Comparison of ENCODE assay signal across 8 cellular contexts in genomic region chr3:193605876-193606275, GRCh38. TPM values are rescaled to one million over a fixed set of nuclear protein-coding genes. Genes with fewer than 3 reads are reported as not detected.
DNase-seq lines count a peak whose midpoint lies in the region; ATAC-seq, FAIRE-seq and TF ChIP-seq lines count a peak whose summit lies in the region.

No MANE protein-coding gene starts in this region.

- intact Hi-C loops in breast epithelium (cut with DNase I; ENCODE audit: low total_unique reads) = no loop called here

- H3K27me3 ChIP-seq in MM.1S (replicated peaks; ENCODE audit: insufficient read depth, low read length) (no peaks in the 10 kb centered on the region), SU-DHL-6 (ENCODE audit: low read length) (no peaks in the 10 kb centered on the region), breast epithelium (no peaks in the 10 kb centered on the region)

- peak; percentile 61 for FAIRE-seq in islet of Langerhans (lab: Jason Lieb, UNC)

- H3K4me1 ChIP-seq in MM.1S (ENCODE audit: low read length) (no peaks in the 10 kb centered on the region), breast epithelium (no peaks in the 10 kb centered on the region)

- H3K9me3 ChIP-seq in MM.1S (replicated peaks; ENCODE audit: insufficient read depth, low read length) (no peaks in the 10 kb centered on the region), SU-DHL-6 (ENCODE audit: insufficient read depth, low read length) (no peaks in the 10 kb centered on the region), breast epithelium (no peaks in the 10 kb centered on the region)

- H3K4me2 ChIP-seq in MM.1S (ENCODE audit: low read depth, low read length) (no peak overlapping the region), SU-DHL-6 (ENCODE audit: low read depth, low read length, poor library complexity, severe bottlenecking) (no peak overlapping the region)

- H3K36me3 ChIP-seq in MM.1S (replicated peaks; ENCODE audit: insufficient read depth, low read length) (no peaks in the 10 kb centered on the region; the same call in 1 of the 2 replicates), SU-DHL-6 (ENCODE audit: low read length) (no peaks in the 10 kb centered on the region), breast epithelium (no peaks in the 10 kb centered on the region)

- TF ChIP-seq POLR2A in breast epithelium (IDR thresholded peaks at IDR 0.05) = no peak

- no peak overlapping the region for H3K9ac ChIP-seq in MM.1S (ENCODE audit: low read length)
- no peak overlapping the region for H3K9ac ChIP-seq in SU-DHL-6 (ENCODE audit: low read length)

- TF ChIP-seq CTCF in MM.1S (IDR thresholded peaks at IDR 0.05; ENCODE audit: low read length) = peak; percentile 82
- TF ChIP-seq CTCF in SU-DHL-6 (IDR thresholded peaks at IDR 0.05; ENCODE audit: insufficient read depth, low read length, poor library complexity, severe bottlenecking) = peak; percentile 77
- TF ChIP-seq CTCF in breast epithelium (IDR thresholded peaks at IDR 0.05) = peak; percentile 27 to 44 (median 38)

- no peaks in the 10 kb centered on the region for H3K9me2 ChIP-seq in MM.1S (replicated peaks; ENCODE audit: insufficient read depth, low read length)
- no peaks in the 10 kb centered on the region for H3K9me2 ChIP-seq in SU-DHL-6 (replicated peaks; ENCODE audit: insufficient read depth, low read length)

- peak; percentile 85 for ATAC-seq in GM21619 (IDR thresholded peaks at IDR 0.05; ENCODE audit: unreplicated experiment)

- peak; percentile 66 for DNase-seq in Daoy (ENCODE audit: low read depth)
- peak; percentile 67 for DNase-seq in MM.1S
- peak in 1 of 2 donors; percentile 21 for DNase-seq in breast epithelium (ENCODE audit: low spot score in 2 of 2)
- DNase-seq in stimulated activated CD4-positive, alpha-beta T cell treated with anti-CD3 and anti-CD28 coated beads, Interleukin-4, amount 100 ng/mL, for 4 hours = peak; percentile 5 to 29
- no peak for DNase-seq in NK-92 treated with Interleukin-12 subunit alpha and Interleukin-12 subunit beta, amount 100 ng/mL, for 24 hours (lab: John Stamatoyannopoulos, UW)

- H4K20me1 ChIP-seq in MM.1S (ENCODE audit: insufficient read depth, low read length) = peaks cover 14% of the 10 kb centered on the region; the same call in 1 of the 2 replicates
- H4K20me1 ChIP-seq in SU-DHL-6 (ENCODE audit: low read depth, low read length) = peaks cover 10% of the 10 kb centered on the region

- H3K4me3 ChIP-seq in MM.1S (ENCODE audit: low read length) (no peak overlapping the region), SU-DHL-6 (ENCODE audit: insufficient read depth, low read length, poor library complexity, severe bottlenecking) (no peak overlapping the region), breast epithelium (no peak overlapping the region)

- no peaks in the 10 kb centered on the region for H3F3A ChIP-seq in MM.1S (ENCODE audit: insufficient read depth, low read length)
- H3F3A ChIP-seq in SU-DHL-6 (ENCODE audit: insufficient read depth) = peaks cover 7% of the 10 kb centered on the region; the same call in 1 of the 2 replicates

- H2AFZ ChIP-seq in MM.1S (ENCODE audit: low read length) (no peak overlapping the region), SU-DHL-6 (ENCODE audit: low read depth, low read length, severe bottlenecking) (no peak overlapping the region)

- H3K27ac ChIP-seq in MM.1S (ENCODE audit: low read length) (no peak overlapping the region), SU-DHL-6 (ENCODE audit: low read depth, low read length) (no peak overlapping the region), breast epithelium (no peak overlapping the region)

- peaks cover 67% of the 10 kb centered on the region for H3K79me2 ChIP-seq in MM.1S (ENCODE audit: low read length)
- peaks cover 50% of the 10 kb centered on the region for H3K79me2 ChIP-seq in SU-DHL-6 (ENCODE audit: insufficient read depth, low read length)

RNA-seq across cellular contexts. Expression of gene OPA1, which starts 12.9 kb away (rescaled TPM):
- total RNA-seq in Daoy (2014; rRNA removed; shearing (Covaris generic)) = 94.2 and 118 TPM in 2 replicates
- total RNA-seq in breast epithelium = 10 to 100 TPM; 39.0 to 58.2 (median 57.4) TPM

RNA-seq across cellular contexts. Expression of gene ATP13A4, which starts 51.2 kb away (rescaled TPM):
- total RNA-seq in Daoy (2014; rRNA removed; shearing (Covaris generic)) = not detected in 2 replicates
- total RNA-seq in breast epithelium = 10 to 100 TPM in 1 of 3 donors, 1 to 10 TPM in 1, under 1 TPM in 1; 0.64 to 36.6 (median 6.2) TPM
